In the genomic region with DNA sequence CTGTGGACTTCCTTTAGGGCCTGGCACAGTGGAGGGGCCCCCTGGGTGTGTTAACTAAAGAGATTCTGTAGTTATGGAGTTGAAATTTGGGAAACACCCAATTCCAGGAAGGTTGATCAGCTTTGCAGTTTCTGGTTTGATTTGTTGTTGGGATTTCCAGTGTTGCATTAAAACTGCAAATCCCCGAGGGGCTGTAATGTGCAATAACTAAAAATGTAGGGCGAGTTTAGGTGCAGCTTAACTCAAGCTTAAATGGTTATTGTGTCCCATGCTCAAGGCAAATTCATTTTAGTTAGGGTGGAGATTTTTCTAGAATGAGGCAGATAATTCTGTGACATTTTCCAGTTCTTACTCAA, we compare ENCODE assay signal across 17 cellular contexts.
"Had no signal": no experiment of that assay in that cellular context is flagged by ENCODE, and none has a peak within 500 bp of the region (broad histone marks: within the 10 kb centered on the region; RNA-seq: fewer than 3 reads in every experiment).

No MANE protein-coding gene starts in this region.

- ATAC-seq: activated CD4-positive, CD25-positive, alpha-beta regulatory T cell treated with anti-CD3 and anti-CD28 coated beads, Interleukin-2, amount 50 U/mL, for 24 hours; activated naive CD8-positive, alpha-beta T cell treated with anti-CD3 and anti-CD28 coated beads, Interleukin-2, amount 50 U/mL, for 24 hours; mucosa of descending colon had no signal

- H3K9me3 ChIP-seq: esophagus muscularis mucosa, heart right ventricle, mucosa of descending colon, right atrium auricular region, upper lobe of left lung had no signal

- H3K4me3 ChIP-seq: esophagus muscularis mucosa, heart right ventricle, lung, mucosa of descending colon, right atrium auricular region, skin epidermis, upper lobe of left lung had no signal

- H3K36me3 ChIP-seq: esophagus muscularis mucosa, heart right ventricle, right atrium auricular region, upper lobe of left lung had no signal

- H3K27me3 ChIP-seq: esophagus muscularis mucosa, heart right ventricle, right atrium auricular region, upper lobe of left lung had no signal

- H3K27ac ChIP-seq: esophagus muscularis mucosa had no signal

- DNase-seq: activated CD4-positive, alpha-beta T cell treated with anti-CD3 and anti-CD28 coated beads, Interleukin-2, amount 50 U/mL, for 1 hour; activated CD8-positive, alpha-beta memory T cell treated with anti-CD3 and anti-CD28 coated beads for 24 hours; activated naive CD4-positive, alpha-beta T cell treated with Interleukin-2 at 50 U/mL for 16 hours; activated naive CD8-positive, alpha-beta T cell treated with anti-CD3 and anti-CD28 coated beads, Interleukin-2, amount 50 U/mL, for 24 hours; heart right ventricle; left cardiac atrium; mucosa of descending colon; naive thymus-derived CD4-positive, alpha-beta T cell; stimulated activated CD4-positive, alpha-beta T cell treated with anti-CD3 and anti-CD28 coated beads, Interleukin-15, amount 100 ng/mL, for 24 hours; stimulated activated CD4-positive, alpha-beta T cell treated with anti-CD3 and anti-CD28 coated beads, Interleukin-4, amount 100 ng/mL, for 1 hour; stimulated activated naive CD4-positive, alpha-beta T cell; upper lobe of left lung had no signal
